Comparison of ENCODE assay signal across 10 cellular contexts in the genomic region with DNA sequence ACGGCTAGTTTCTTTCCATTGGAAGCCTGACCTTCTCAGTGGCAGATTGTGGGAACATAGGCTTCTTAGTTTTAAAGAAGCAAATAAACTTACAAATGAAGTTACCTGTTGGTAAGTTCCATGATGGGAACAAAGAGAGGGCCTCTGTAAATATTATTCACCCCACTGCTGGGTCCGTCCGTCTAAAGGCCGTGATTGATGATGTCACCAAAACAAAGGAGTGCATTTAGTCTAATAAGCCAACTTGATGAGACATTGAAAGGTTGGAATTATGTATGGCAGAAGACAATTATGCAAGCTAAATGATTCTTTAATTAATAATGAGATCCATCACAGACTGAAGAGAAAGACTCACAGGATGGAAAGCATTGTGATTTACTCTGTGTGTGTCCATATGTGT.
"Had no signal": no experiment of that assay in that cellular context is flagged by ENCODE, and none has a peak within 500 bp of the region (broad histone marks: within the 10 kb centered on the region; RNA-seq: fewer than 3 reads in every experiment).

No MANE protein-coding gene starts in this region.

- H2AFZ ChIP-seq: GM23248, GM23338 had no signal

- H3K4me3 ChIP-seq: GM23248, GM23338 had no signal

- ATAC-seq: GM23338, HCT116 had no signal

- FAIRE-seq: H1, H54 had no signal

- H3K27ac ChIP-seq: GM23248 had no signal

- H3K9ac ChIP-seq: GM23248 had no signal

- DNase-seq: GM23248, GOT3, H7, H9, HCEC 1CT, HFFc6 had no signal

- H3K4me2 ChIP-seq: GM23338 had no signal
